8 cellular contexts compared by ENCODE assay signal in the genomic region with DNA sequence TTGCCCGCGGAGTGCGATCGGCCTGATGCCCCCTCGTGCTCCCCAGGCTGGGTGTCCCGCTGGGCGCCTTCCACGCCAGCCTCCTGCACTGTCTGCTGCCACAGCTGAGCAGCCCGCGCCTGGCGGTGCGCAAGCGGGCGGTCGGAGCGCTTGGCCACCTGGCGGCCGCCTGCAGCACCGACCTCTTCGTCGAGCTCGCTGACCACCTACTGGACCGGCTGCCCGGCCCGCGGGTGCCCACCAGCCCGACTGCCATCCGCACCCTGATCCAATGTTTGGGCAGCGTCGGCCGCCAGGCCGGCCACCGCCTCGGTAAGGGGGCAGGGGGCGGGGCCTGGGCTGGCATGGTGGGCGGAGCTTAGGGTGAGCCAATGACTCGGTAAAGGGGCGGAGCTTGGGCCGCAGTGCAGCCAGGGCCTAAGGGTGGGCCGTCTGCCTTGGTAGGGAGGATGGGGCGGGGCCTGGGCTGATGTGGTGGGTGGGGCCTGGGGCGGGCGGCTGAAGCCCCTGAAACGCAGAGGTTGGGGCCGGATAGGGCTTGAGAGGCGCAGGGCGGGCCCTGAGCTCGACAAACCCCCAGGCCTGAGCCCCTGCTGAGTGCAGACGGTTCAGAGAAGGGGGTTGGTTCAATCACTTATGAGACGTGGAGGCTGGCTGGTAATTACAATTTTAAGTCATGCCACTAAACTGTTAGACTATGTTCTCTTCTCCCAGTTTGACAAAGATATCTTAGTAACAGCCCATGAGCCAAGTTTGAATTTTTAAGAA. TPM values are rescaled to one million over a fixed set of nuclear protein-coding genes. Genes with fewer than 3 reads are reported as not detected.
DNase-seq lines count a peak whose midpoint lies in the region; ATAC-seq, FAIRE-seq and TF ChIP-seq lines count a peak whose summit lies in the region.

No MANE protein-coding gene starts in this region.

- H3K36me3 ChIP-seq in duodenal mucosa (ENCODE audit: control insufficient read depth in 1 of 2, insufficient read depth in 2 of 2, low read length in 2 of 2) = no peaks in the 10 kb centered on the region
- peaks cover 8% of the 10 kb centered on the region for H3K36me3 ChIP-seq in lower lobe of right lung

- TF ChIP-seq CTCF in A549 (IDR thresholded peaks at IDR 0.05) (peak; percentile 42), lower lobe of right lung (IDR thresholded peaks at IDR 0.05) (peak; percentile 77)

- WGBS in A549 (ENCODE audit: missing lambda C conversion rate) = 3% methylated on average over 11 of the region's 50 CpGs

- H3K4me2 ChIP-seq in A549 = peak overlapping the region; percentile 75

- TF ChIP-seq POLR2A in A549 (IDR thresholded peaks at IDR 0.05; ENCODE audit: low read length) = peak; percentile 85

- POLR2A ChIA-PET in A549 (lab: Yijun Ruan, JAX) = interaction anchor here (0.7 to 2.6 kb wide), 6 partner anchors 9 to 146 kb away, joined by 3 to 10 read pairs (median 8); partner anchors contain the start of genes CAND2, RAF1 and RPL32
- POLR2A ChIA-PET in activated CD4-positive, alpha-beta memory T cell treated with anti-CD3 and anti-CD28 coated beads for 36 hours (lab: Charles Lee) = interaction anchor here (1.2 to 2.3 kb wide), 3 partner anchors 23 to 31 kb away, joined by 4 to 10 read pairs (median 6); partner anchors contain the start of gene RPL32

- H3K4me1 Mint-ChIP-seq in activated CD4-positive, alpha-beta memory T cell treated with anti-CD3 and anti-CD28 coated beads for 36 hours (ENCODE audit: low read depth) = peaks cover 3% of the 10 kb centered on the region

- TF ChIP-seq RAD21 in A549 (conservative IDR thresholded peaks at IDR 0.05 in 1 of 2, IDR thresholded peaks at IDR 0.05 in 1 of 2) = peak; percentile 34 to 49; a peak in 3 of 5 replicates

- peak overlapping the region; percentile 52 for H3K4me3 Mint-ChIP-seq in activated CD4-positive, alpha-beta memory T cell treated with anti-CD3 and anti-CD28 coated beads for 36 hours

- intact Hi-C loops in activated CD4-positive, alpha-beta memory T cell treated with anti-CD3 and anti-CD28 coated beads for 36 hours (cut with micrococcal nuclease) = loop anchor here (1.0 kb wide), 2 partner anchors 23 to 31 kb away; partner anchors contain the start of gene RPL32
- intact Hi-C loops in lower lobe of right lung (cut with DNase I) = no loop called here

- CTCF ChIA-PET in A549 (lab: Yijun Ruan, JAX) = interaction anchor here (0.6 to 9.9 kb wide), 16 partner anchors 8 to 675 kb away, joined by 3 to 113 read pairs (median 4); partner anchors contain the start of genes CAND2 and RPL32
- CTCF ChIA-PET in activated CD4-positive, alpha-beta memory T cell treated with anti-CD3 and anti-CD28 coated beads for 36 hours (lab: Charles Lee) = interaction anchor here (0.7 to 3.4 kb wide), 38 partner anchors 9 to 675 kb away, joined by 3 to 43 read pairs (median 4); partner anchors contain the start of genes CAND2, RAF1, RPL32 and TMEM40

- H3K9me3 ChIP-seq in A549 (no peaks in the 10 kb centered on the region), duodenal mucosa (ENCODE audit: control insufficient read depth in 1 of 2, low read length in 2 of 2) (no peaks in the 10 kb centered on the region), lower lobe of right lung (no peaks in the 10 kb centered on the region)

- no peaks in the 10 kb centered on the region for H3K9me3 Mint-ChIP-seq in activated CD4-positive, alpha-beta memory T cell treated with anti-CD3 and anti-CD28 coated beads for 36 hours

- H3K9ac ChIP-seq in duodenal mucosa (ENCODE audit: low read depth in 1 of 2, low read length in 2 of 2) = peak overlapping the region in 1 of 2 donors; percentile 69

- H3K4me3 ChIP-seq in A549 = peak overlapping the region; percentile 52
- H3K4me3 ChIP-seq in duodenal mucosa (ENCODE audit: low read depth in 1 of 2, low read length in 2 of 2) = peak overlapping the region; percentile 66 to 76
- peak overlapping the region; percentile 69 for H3K4me3 ChIP-seq in lower lobe of right lung

- DNase-seq in A549 (ENCODE audit: low read depth in 1 of 2, low spot score in 1 of 2) = peak; percentile 90 to 91
- DNase-seq in NCI-H345 treated with DMSO at 0.1 percent for 48 hours (lab: John Stamatoyannopoulos, UW; ENCODE audit: unreplicated experiment) = peak; percentile 80
- peak; percentile 94 for DNase-seq in activated CD4-positive, alpha-beta memory T cell treated with anti-CD3 and anti-CD28 coated beads for 36 hours
- peak; percentile 97 for DNase-seq in lower lobe of right lung
- peak; percentile 91 to 92 for DNase-seq in stimulated activated CD4-positive, alpha-beta T cell treated with anti-CD3 and anti-CD28 coated beads, Interleukin-4, amount 100 ng/mL, for 48 hours (ENCODE audit: low read depth in 2 of 2)

- no peak for FAIRE-seq in A549 (lab: Jason Lieb, UNC)

- no peaks in the 10 kb centered on the region for H3K27me3 Mint-ChIP-seq in activated CD4-positive, alpha-beta memory T cell treated with anti-CD3 and anti-CD28 coated beads for 36 hours

- H3K36me3 Mint-ChIP-seq in activated CD4-positive, alpha-beta memory T cell treated with anti-CD3 and anti-CD28 coated beads for 36 hours = no peaks in the 10 kb centered on the region

- H3K27ac Mint-ChIP-seq in activated CD4-positive, alpha-beta memory T cell treated with anti-CD3 and anti-CD28 coated beads for 36 hours = no peak overlapping the region

- H3K4me1 ChIP-seq in A549 (peaks cover 11% of the 10 kb centered on the region), duodenal mucosa (ENCODE audit: control insufficient read depth in 1 of 2, insufficient read depth in 2 of 2, low read length in 2 of 2) (peaks cover 0 to 6% of the 10 kb centered on the region in 2 donors), lower lobe of right lung (peaks cover 8% of the 10 kb centered on the region)

- H3K27me3 ChIP-seq in duodenal mucosa (ENCODE audit: control insufficient read depth in 1 of 2, insufficient read depth in 2 of 2, low read length in 2 of 2) = no peaks in the 10 kb centered on the region
- no peaks in the 10 kb centered on the region for H3K27me3 ChIP-seq in lower lobe of right lung (ENCODE audit: low read depth)

- ATAC-seq in A549 (peak; percentile 89 to 97), GM18520 (IDR thresholded peaks at IDR 0.05; ENCODE audit: unreplicated experiment) (peak; percentile 87), HG03095 (IDR thresholded peaks at IDR 0.05; ENCODE audit: unreplicated experiment) (peak; percentile 99), lower lobe of right lung (peak; percentile 99 to 100)

- H3K27ac ChIP-seq in A549 (peak overlapping the region; percentile 63 to 83), duodenal mucosa (ENCODE audit: low read depth, low read length) (no peak overlapping the region), lower lobe of right lung (peak overlapping the region; percentile 77)

- TF ChIP-seq EP300 in A549 (IDR thresholded peaks at IDR 0.05) = no peak

TF ChIP-seq in A549, 52 proteins besides CTCF, POLR2A, EP300 and RAD21 (continues in another document):
- 0 out of 3 replicates have a peak, but pooled peaks have one; percentile 26 for TF ChIP-seq BCL3 (IDR thresholded peaks at IDR 0.05)
- no peak for TF ChIP-seq TP53 (CRISPR knock-in tag; IDR thresholded peaks at IDR 0.05)
- no peak for TF ChIP-seq ZSCAN20 (CRISPR knock-in tag; IDR thresholded peaks at IDR 0.05)
- TF ChIP-seq, protein P1, sequence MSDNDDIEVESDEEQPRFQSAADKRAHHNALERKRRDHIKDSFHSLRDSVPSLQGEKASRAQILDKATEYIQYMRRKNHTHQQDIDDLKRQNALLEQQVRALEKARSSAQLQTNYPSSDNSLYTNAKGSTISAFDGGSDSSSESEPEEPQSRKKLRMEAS (IDR thresholded peaks at IDR 0.05) = peak; percentile 72
- TF ChIP-seq PHF8 (IDR thresholded peaks at IDR 0.05; ENCODE audit: borderline replicate concordance, low read depth) = peak; percentile 47; the same call in 1 of the 2 replicates

RNA-seq across cellular contexts. Expression of gene CAND2, which starts 13.7 kb away (rescaled TPM):
- polyA plus RNA-seq in A549 (2011; rRNA removed) = 0.72 and 0.91 TPM in 2 replicates
- 0.79 and 1.1 TPM in 2 replicates for polyA plus RNA-seq in A549 (2012; cell fraction: cytosol; rRNA removed)
- 2.3 and 3.1 TPM in 2 replicates for polyA plus RNA-seq in A549 (2012; cell fraction: nucleus; rRNA removed)
- 0.67 to 1.0 TPM (median 0.84 TPM) in 3 replicates for polyA plus RNA-seq in A549 (2017; fragmentation: RNase III; extraction: RNeasy Plus Mini Kit Qiagen cat#74134 plus additional on column Dnase treatment)
- 1.4 and 4.9 TPM in 2 replicates for polyA minus RNA-seq in A549 (2011; rRNA and poly(A)+ RNA removed)
- total RNA-seq in activated CD4-positive, alpha-beta memory T cell treated with anti-CD3 and anti-CD28 coated beads for 36 hours = 1 to 10 TPM; 1.2 to 1.6 TPM
- total RNA-seq in lower lobe of right lung = 6.4 TPM

RNA-seq across cellular contexts. Expression of gene RPL32, which starts 31.2 kb away (rescaled TPM):
- 2,852 and 3,429 TPM in 2 replicates for polyA plus RNA-seq in A549 (2011; rRNA removed)
- 2,068 and 2,204 TPM in 2 replicates for polyA plus RNA-seq in A549 (2012; cell fraction: cytosol; rRNA removed)
- 454 and 476 TPM in 2 replicates for polyA plus RNA-seq in A549 (2012; cell fraction: nucleus; rRNA removed)
- 2,144 to 2,316 TPM (median 2,167 TPM) in 3 replicates for polyA plus RNA-seq in A549 (2017; fragmentation: RNase III; extraction: RNeasy Plus Mini Kit Qiagen cat#74134 plus additional on column Dnase treatment)
- 916 and 1,159 TPM in 2 replicates for polyA minus RNA-seq in A549 (2011; rRNA and poly(A)+ RNA removed)
- 1,000 to 10,000 TPM; 2,505 to 2,560 TPM for total RNA-seq in activated CD4-positive, alpha-beta memory T cell treated with anti-CD3 and anti-CD28 coated beads for 36 hours
- total RNA-seq in lower lobe of right lung = 1,243 TPM

RNA-seq across cellular contexts. Expression of gene TMEM40, which starts 51.1 kb away (rescaled TPM):
- 0.13 and 0.32 TPM in 2 replicates for polyA plus RNA-seq in A549 (2011; rRNA removed)
- 0.29 and 0.38 TPM in 2 replicates for polyA plus RNA-seq in A549 (2012; cell fraction: cytosol; rRNA removed)
- polyA plus RNA-seq in A549 (2012; cell fraction: nucleus; rRNA removed) = 0.05 and 0.16 TPM in 2 replicates
- 0.07 to 0.42 TPM (median 0.18 TPM) in 3 replicates for polyA plus RNA-seq in A549 (2017; fragmentation: RNase III; extraction: RNeasy Plus Mini Kit Qiagen cat#74134 plus additional on column Dnase treatment)
- 1.1 TPM in 1 of 2 replicates, not detected in the other for polyA minus RNA-seq in A549 (2011; rRNA and poly(A)+ RNA removed)
- not detected for total RNA-seq in activated CD4-positive, alpha-beta memory T cell treated with anti-CD3 and anti-CD28 coated beads for 36 hours
- 1.0 TPM for total RNA-seq in lower lobe of right lung
